Comparison of ENCODE assay signal across 8 cellular contexts in genomic region chr11:65713212-65713969, GRCh38. TPM values are rescaled to one million over a fixed set of nuclear protein-coding genes. Genes with fewer than 3 reads are reported as not detected.
DNase-seq lines count a peak whose midpoint lies in the region; ATAC-seq and TF ChIP-seq lines count a peak whose summit lies in the region.

No MANE protein-coding gene starts in this region.

- H3K36me3 ChIP-seq in gastroesophageal sphincter: peaks cover 2 to 57% of the 10 kb centered on the region in 2 donors

- no peak for DNase-seq in activated CD4-positive, alpha-beta T cell treated with anti-CD3 and anti-CD28 coated beads, Interleukin-2, amount 10 ng/mL, durations not matched to agents 7 days and 5 days
- DNase-seq in activated CD4-positive, alpha-beta T cell treated with anti-CD3 and anti-CD28 coated beads for 1 hour: no peak
- no peak for DNase-seq in activated CD4-positive, alpha-beta memory T cell treated with anti-CD3 and anti-CD28 coated beads, Interleukin-2, amount 10 ng/mL, durations not matched to agents 7 days and 5 days
- DNase-seq in RKO (ENCODE audit: low spot score) (no peak), NCI-H2227 (lab: John Stamatoyannopoulos, UW; ENCODE audit: unreplicated experiment) (no peak), NCI-H748 (lab: John Stamatoyannopoulos, UW; ENCODE audit: unreplicated experiment) (no peak)

- H3K27ac ChIP-seq in gastroesophageal sphincter: peak overlapping the region in 3 of 4 donors; percentile 99 to 100 (median 100)

- no peaks in the 10 kb centered on the region for H3K9me3 Mint-ChIP-seq in activated CD4-positive, alpha-beta T cell treated with anti-CD3 and anti-CD28 coated beads, Interleukin-2, amount 10 ng/mL, durations not matched to agents 7 days and 5 days
- no peaks in the 10 kb centered on the region for H3K9me3 Mint-ChIP-seq in activated CD4-positive, alpha-beta memory T cell treated with anti-CD3 and anti-CD28 coated beads, Interleukin-2, amount 10 ng/mL, durations not matched to agents 7 days and 5 days
- no peaks in the 10 kb centered on the region for H3K9me3 Mint-ChIP-seq in stimulated activated memory B cell treated with anti-CD40 and anti-IgM and Interleukin-4, amounts not matched to agents 10 μg/mL and 1 μg/mL and 100 μg/mL, for 72 hours

- no peaks in the 10 kb centered on the region for H3K9me3 ChIP-seq in gastroesophageal sphincter

- no peaks in the 10 kb centered on the region for H3K27me3 ChIP-seq in gastroesophageal sphincter

- no peak for TF ChIP-seq CTCF in gastroesophageal sphincter (IDR thresholded peaks at IDR 0.05)

- H3K4me1 Mint-ChIP-seq in activated CD4-positive, alpha-beta T cell treated with anti-CD3 and anti-CD28 coated beads, Interleukin-2, amount 10 ng/mL, durations not matched to agents 7 days and 5 days: peaks cover 43% of the 10 kb centered on the region
- peaks cover 53% of the 10 kb centered on the region for H3K4me1 Mint-ChIP-seq in activated CD4-positive, alpha-beta memory T cell treated with anti-CD3 and anti-CD28 coated beads, Interleukin-2, amount 10 ng/mL, durations not matched to agents 7 days and 5 days
- peaks cover 45% of the 10 kb centered on the region for H3K4me1 Mint-ChIP-seq in stimulated activated memory B cell treated with anti-CD40 and anti-IgM and Interleukin-4, amounts not matched to agents 10 μg/mL and 1 μg/mL and 100 μg/mL, for 72 hours

- POLR2A ChIA-PET in activated CD4-positive, alpha-beta T cell treated with anti-CD3 and anti-CD28 coated beads, Interleukin-2, amount 10 ng/mL, durations not matched to agents 7 days and 5 days (lab: Charles Lee): no interaction called here
- POLR2A ChIA-PET in activated CD4-positive, alpha-beta memory T cell treated with anti-CD3 and anti-CD28 coated beads, Interleukin-2, amount 10 ng/mL, durations not matched to agents 7 days and 5 days (lab: Charles Lee): interaction anchor here (1.0 to 2.9 kb wide), 8 partner anchors 8 to 292 kb away, joined by 3 to 33 read pairs (median 4); partner anchors contain the start of genes AP5B1, BANF1, CCDC85B and EIF1AD

- H3K27ac Mint-ChIP-seq in activated CD4-positive, alpha-beta T cell treated with anti-CD3 and anti-CD28 coated beads, Interleukin-2, amount 10 ng/mL, durations not matched to agents 7 days and 5 days: peak overlapping the region; percentile 97
- peak overlapping the region; percentile 47 for H3K27ac Mint-ChIP-seq in activated CD4-positive, alpha-beta memory T cell treated with anti-CD3 and anti-CD28 coated beads, Interleukin-2, amount 10 ng/mL, durations not matched to agents 7 days and 5 days
- peak overlapping the region; percentile 98 for H3K27ac Mint-ChIP-seq in stimulated activated memory B cell treated with anti-CD40 and anti-IgM and Interleukin-4, amounts not matched to agents 10 μg/mL and 1 μg/mL and 100 μg/mL, for 72 hours

- CTCF ChIA-PET in activated CD4-positive, alpha-beta T cell treated with anti-CD3 and anti-CD28 coated beads, Interleukin-2, amount 10 ng/mL, durations not matched to agents 7 days and 5 days (lab: Charles Lee): interaction anchor here (1.2 to 3.1 kb wide), 8 partner anchors 8 to 176 kb away, joined by 5 to 46 read pairs (median 20); partner anchors contain the start of genes AP5B1, CCDC85B, CFL1 and FIBP
- CTCF ChIA-PET in activated CD4-positive, alpha-beta memory T cell treated with anti-CD3 and anti-CD28 coated beads, Interleukin-2, amount 10 ng/mL, durations not matched to agents 7 days and 5 days (lab: Charles Lee): interaction anchor here (0.6 to 5.0 kb wide), 7 partner anchors 16 to 331 kb away, joined by 3 to 46 read pairs (median 14); partner anchors contain the start of genes AP5B1 and SNX32

- TF ChIP-seq POLR2A in gastroesophageal sphincter (IDR thresholded peaks at IDR 0.05): no peak

- no peak for ATAC-seq in gastroesophageal sphincter
- ATAC-seq in stimulated activated memory B cell treated with anti-CD40 and anti-IgM and Interleukin-4, amounts not matched to agents 10 μg/mL and 1 μg/mL and 100 μg/mL, for 72 hours: no peak

- H3K4me3 ChIP-seq in gastroesophageal sphincter: peak overlapping the region in 1 of 2 donors; percentile 88

- WGBS in gastroesophageal sphincter (ENCODE audit: low coverage in 1 of 2), 2 donors: 80% methylated on average over 1 of the region's 24 CpGs; no CpG with 5 or more reads in 1 of the 2 donors

- peak overlapping the region; percentile 82 for H3K4me3 Mint-ChIP-seq in activated CD4-positive, alpha-beta T cell treated with anti-CD3 and anti-CD28 coated beads, Interleukin-2, amount 10 ng/mL, durations not matched to agents 7 days and 5 days
- H3K4me3 Mint-ChIP-seq in activated CD4-positive, alpha-beta memory T cell treated with anti-CD3 and anti-CD28 coated beads, Interleukin-2, amount 10 ng/mL, durations not matched to agents 7 days and 5 days: peak overlapping the region; percentile 82
- H3K4me3 Mint-ChIP-seq in stimulated activated memory B cell treated with anti-CD40 and anti-IgM and Interleukin-4, amounts not matched to agents 10 μg/mL and 1 μg/mL and 100 μg/mL, for 72 hours: peak overlapping the region; percentile 92

- no peak for TF ChIP-seq EP300 in gastroesophageal sphincter (IDR thresholded peaks at IDR 0.05)

- no peaks in the 10 kb centered on the region for H3K27me3 Mint-ChIP-seq in activated CD4-positive, alpha-beta T cell treated with anti-CD3 and anti-CD28 coated beads, Interleukin-2, amount 10 ng/mL, durations not matched to agents 7 days and 5 days
- H3K27me3 Mint-ChIP-seq in activated CD4-positive, alpha-beta memory T cell treated with anti-CD3 and anti-CD28 coated beads, Interleukin-2, amount 10 ng/mL, durations not matched to agents 7 days and 5 days: no peaks in the 10 kb centered on the region
- H3K27me3 Mint-ChIP-seq in stimulated activated memory B cell treated with anti-CD40 and anti-IgM and Interleukin-4, amounts not matched to agents 10 μg/mL and 1 μg/mL and 100 μg/mL, for 72 hours: no peaks in the 10 kb centered on the region

- H3K4me1 ChIP-seq in gastroesophageal sphincter: peaks cover 0 to 49% (median 8%) of the 10 kb centered on the region in 3 donors

- H3K36me3 Mint-ChIP-seq in activated CD4-positive, alpha-beta T cell treated with anti-CD3 and anti-CD28 coated beads, Interleukin-2, amount 10 ng/mL, durations not matched to agents 7 days and 5 days (ENCODE audit: low read depth): peaks cover 44% of the 10 kb centered on the region
- peaks cover 56% of the 10 kb centered on the region for H3K36me3 Mint-ChIP-seq in activated CD4-positive, alpha-beta memory T cell treated with anti-CD3 and anti-CD28 coated beads, Interleukin-2, amount 10 ng/mL, durations not matched to agents 7 days and 5 days (ENCODE audit: low read depth)
- peaks cover 42% of the 10 kb centered on the region for H3K36me3 Mint-ChIP-seq in stimulated activated memory B cell treated with anti-CD40 and anti-IgM and Interleukin-4, amounts not matched to agents 10 μg/mL and 1 μg/mL and 100 μg/mL, for 72 hours

RNA-seq across cellular contexts. Expression of gene KAT5, which starts 1.3 kb away (rescaled TPM):
- 10 to 100 TPM; 60.8 to 72.3 TPM for total RNA-seq in activated CD4-positive, alpha-beta T cell treated with anti-CD3 and anti-CD28 coated beads, Interleukin-2, amount 10 ng/mL, durations not matched to agents 7 days and 5 days
- 10 to 100 TPM; 62.6 to 63.0 TPM for total RNA-seq in activated CD4-positive, alpha-beta memory T cell treated with anti-CD3 and anti-CD28 coated beads, Interleukin-2, amount 10 ng/mL, durations not matched to agents 7 days and 5 days
- 10 to 100 TPM; 49.7 to 84.9 (median 81.6) TPM for total RNA-seq in gastroesophageal sphincter

RNA-seq across cellular contexts. Expression of gene RNASEH2C, which starts 7.2 kb away (rescaled TPM):
- total RNA-seq in activated CD4-positive, alpha-beta T cell treated with anti-CD3 and anti-CD28 coated beads, Interleukin-2, amount 10 ng/mL, durations not matched to agents 7 days and 5 days: 10 to 100 TPM; 74.9 to 86.3 TPM
- 10 to 100 TPM; 80.3 to 81.9 TPM for total RNA-seq in activated CD4-positive, alpha-beta memory T cell treated with anti-CD3 and anti-CD28 coated beads, Interleukin-2, amount 10 ng/mL, durations not matched to agents 7 days and 5 days
- 100 to 1,000 TPM in 2 of 4 donors, 10 to 100 TPM in 2; 69.0 to 196 (median 96.3) TPM for total RNA-seq in gastroesophageal sphincter

RNA-seq across cellular contexts. Expression of gene RELA, which starts 50.7 kb away (rescaled TPM):
- 10 to 100 TPM; 76.7 to 79.8 TPM for total RNA-seq in activated CD4-positive, alpha-beta T cell treated with anti-CD3 and anti-CD28 coated beads, Interleukin-2, amount 10 ng/mL, durations not matched to agents 7 days and 5 days
- 100 to 1,000 TPM in 1 of 2 experiments, 10 to 100 TPM in 1; 91.2 to 102 TPM for total RNA-seq in activated CD4-positive, alpha-beta memory T cell treated with anti-CD3 and anti-CD28 coated beads, Interleukin-2, amount 10 ng/mL, durations not matched to agents 7 days and 5 days
- 10 to 100 TPM; 47.3 to 78.8 (median 63.9) TPM for total RNA-seq in gastroesophageal sphincter

Comparison
In these comparisons a context has a peak if more than half of its experiments do, and no peak if none do; other contexts are left out.
1. H3K27ac Mint-ChIP-seq: peak in every context shown above with its lines; median percentile 98 in stimulated activated memory B cell treated with anti-CD40 and anti-IgM and Interleukin-4, amounts not matched to agents 10 μg/mL and 1 μg/mL and 100 μg/mL, for 72 hours; 97 in activated CD4-positive, alpha-beta T cell treated with anti-CD3 and anti-CD28 coated beads, Interleukin-2, amount 10 ng/mL, durations not matched to agents 7 days and 5 days; 47 in activated CD4-positive, alpha-beta memory T cell treated with anti-CD3 and anti-CD28 coated beads, Interleukin-2, amount 10 ng/mL, durations not matched to agents 7 days and 5 days.